ENCODE assay signal across 14 cellular contexts in the genomic region with DNA sequence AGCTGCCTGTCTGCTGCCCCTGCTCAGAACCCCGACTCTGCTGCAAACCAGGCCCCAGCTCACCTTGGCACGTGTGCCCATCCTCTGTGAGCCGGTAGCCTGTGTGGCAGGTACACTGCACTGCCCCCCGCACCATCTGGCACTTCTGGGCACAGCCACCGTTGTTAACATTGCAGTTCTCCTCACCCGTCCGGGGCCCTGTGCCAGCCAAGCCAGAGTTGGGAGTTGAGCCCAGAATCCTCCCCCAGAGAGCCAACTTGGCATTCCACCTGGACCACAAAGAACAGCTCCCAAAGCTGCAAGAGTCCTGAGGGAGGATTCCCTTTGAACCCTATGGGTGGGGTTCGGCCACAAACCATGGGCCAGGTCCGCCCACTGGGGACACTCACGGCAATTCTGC. TPM values are rescaled to one million over a fixed set of nuclear protein-coding genes. Genes with fewer than 3 reads are reported as not detected.
DNase-seq lines count a peak whose midpoint lies in the region.
"Had no signal": no experiment of that assay in that cellular context is flagged by ENCODE, and none has a peak within 500 bp of the region (broad histone marks: within the 10 kb centered on the region; RNA-seq: fewer than 3 reads in every experiment).

No MANE protein-coding gene starts in this region.

- H3K4me3 Mint-ChIP-seq in activated CD4-positive, alpha-beta T cell treated with anti-CD3 and anti-CD28 coated beads, Interleukin-2, amount 10 ng/mL, durations not matched to agents 7 days and 5 days: no peak overlapping the region
- H3K4me3 Mint-ChIP-seq: activated CD8-positive, alpha-beta T cell treated with anti-CD3 and anti-CD28 coated beads for 36 hours; activated naive CD4-positive, alpha-beta T cell treated with anti-CD3 and anti-CD28 coated beads, Interleukin-2, amount 50 U/mL, for 24 hours; natural killer cell had no signal

- H3K4me1 Mint-ChIP-seq in activated CD4-positive, alpha-beta T cell treated with anti-CD3 and anti-CD28 coated beads, Interleukin-2, amount 10 ng/mL, durations not matched to agents 7 days and 5 days: no peaks in the 10 kb centered on the region
- H3K4me1 Mint-ChIP-seq: activated naive CD4-positive, alpha-beta T cell treated with anti-CD3 and anti-CD28 coated beads, Interleukin-2, amount 50 U/mL, for 24 hours; natural killer cell had no signal

- peak; percentile 40 for DNase-seq in AG08395 (ENCODE audit: low spot score)
- DNase-seq in NCI-H2196 (lab: John Stamatoyannopoulos, UW; ENCODE audit: unreplicated experiment): peak; percentile 82
- DNase-seq in fibroblast of gingiva (ENCODE audit: low read depth): peak; percentile 60
- DNase-seq in nucleus accumbens (lab: John Stamatoyannopoulos, UW): peak in 34 of 56 donors; percentile 6 to 75 (median 36)
- DNase-seq in NCI-H526 (lab: John Stamatoyannopoulos, UW): no peak
- no peak for DNase-seq in NCI-H82 (lab: John Stamatoyannopoulos, UW)
- no peak for DNase-seq in activated CD4-positive, alpha-beta T cell treated with anti-CD3 and anti-CD28 coated beads, Interleukin-2, amount 10 ng/mL, durations not matched to agents 7 days and 5 days
- DNase-seq in hepatic stellate cell (ENCODE audit: low spot score): no peak
- DNase-seq: activated CD8-positive, alpha-beta T cell treated with anti-CD3 and anti-CD28 coated beads for 36 hours; DND-41; natural killer cell; OCI-M1; T-helper 9 cell had no signal

- H3K27ac Mint-ChIP-seq in activated CD4-positive, alpha-beta T cell treated with anti-CD3 and anti-CD28 coated beads, Interleukin-2, amount 10 ng/mL, durations not matched to agents 7 days and 5 days: no peak overlapping the region
- H3K27ac Mint-ChIP-seq: activated CD8-positive, alpha-beta T cell treated with anti-CD3 and anti-CD28 coated beads for 36 hours; activated naive CD4-positive, alpha-beta T cell treated with anti-CD3 and anti-CD28 coated beads, Interleukin-2, amount 50 U/mL, for 24 hours; natural killer cell had no signal

- H3K9me3 Mint-ChIP-seq in activated CD4-positive, alpha-beta T cell treated with anti-CD3 and anti-CD28 coated beads, Interleukin-2, amount 10 ng/mL, durations not matched to agents 7 days and 5 days: no peaks in the 10 kb centered on the region
- H3K9me3 Mint-ChIP-seq: activated CD8-positive, alpha-beta T cell treated with anti-CD3 and anti-CD28 coated beads for 36 hours; activated naive CD4-positive, alpha-beta T cell treated with anti-CD3 and anti-CD28 coated beads, Interleukin-2, amount 50 U/mL, for 24 hours; natural killer cell had no signal

- POLR2A ChIA-PET in activated CD4-positive, alpha-beta T cell treated with anti-CD3 and anti-CD28 coated beads, Interleukin-2, amount 10 ng/mL, durations not matched to agents 7 days and 5 days (lab: Charles Lee): no interaction called here

- peaks cover 2% of the 10 kb centered on the region for H3K27me3 Mint-ChIP-seq in activated CD4-positive, alpha-beta T cell treated with anti-CD3 and anti-CD28 coated beads, Interleukin-2, amount 10 ng/mL, durations not matched to agents 7 days and 5 days
- H3K27me3 Mint-ChIP-seq: activated CD8-positive, alpha-beta T cell treated with anti-CD3 and anti-CD28 coated beads for 36 hours; activated naive CD4-positive, alpha-beta T cell treated with anti-CD3 and anti-CD28 coated beads, Interleukin-2, amount 50 U/mL, for 24 hours had no signal

- CTCF ChIA-PET in activated CD4-positive, alpha-beta T cell treated with anti-CD3 and anti-CD28 coated beads, Interleukin-2, amount 10 ng/mL, durations not matched to agents 7 days and 5 days (lab: Charles Lee): interaction anchor here (1.2 to 1.8 kb wide), 2 partner anchors 12 to 257 kb away, joined by 3 to 8 read pairs; no protein-coding TSS in a partner anchor

- H3K36me3 Mint-ChIP-seq in activated CD4-positive, alpha-beta T cell treated with anti-CD3 and anti-CD28 coated beads, Interleukin-2, amount 10 ng/mL, durations not matched to agents 7 days and 5 days (ENCODE audit: low read depth): no peaks in the 10 kb centered on the region
- H3K36me3 Mint-ChIP-seq: activated naive CD4-positive, alpha-beta T cell treated with anti-CD3 and anti-CD28 coated beads, Interleukin-2, amount 50 U/mL, for 24 hours; natural killer cell had no signal

RNA-seq across cellular contexts. Expression of a gene that starts 22.5 kb away (rescaled TPM):
- total RNA-seq in activated CD4-positive, alpha-beta T cell treated with anti-CD3 and anti-CD28 coated beads, Interleukin-2, amount 10 ng/mL, durations not matched to agents 7 days and 5 days: under 1 TPM; 0.02 to 0.15 TPM
- total RNA-seq: natural killer cell had no signal

RNA-seq across cellular contexts. Expression of a gene that starts 40.7 kb away (rescaled TPM):
- 10 to 100 TPM; 18.2 to 18.9 TPM for total RNA-seq in activated CD4-positive, alpha-beta T cell treated with anti-CD3 and anti-CD28 coated beads, Interleukin-2, amount 10 ng/mL, durations not matched to agents 7 days and 5 days

RNA-seq across cellular contexts. Expression of a gene that starts 49.7 kb away (rescaled TPM):
- total RNA-seq in activated CD4-positive, alpha-beta T cell treated with anti-CD3 and anti-CD28 coated beads, Interleukin-2, amount 10 ng/mL, durations not matched to agents 7 days and 5 days: 100 to 1,000 TPM; 171 to 189 TPM

Comparison
In these comparisons a context has a peak if more than half of its experiments do, and no peak if none do; other contexts are left out.
1. DNase-seq: peak in AG08395 (single experiment), NCI-H2196 (single experiment), fibroblast of gingiva (single experiment) and nucleus accumbens (34 of 56); none in NCI-H526 (0 of 2), NCI-H82 (single experiment), activated CD4-positive, alpha-beta T cell treated with anti-CD3 and anti-CD28 coated beads, Interleukin-2, amount 10 ng/mL, durations not matched to agents 7 days and 5 days (single experiment) and hepatic stellate cell (single experiment).